In the genomic region with DNA sequence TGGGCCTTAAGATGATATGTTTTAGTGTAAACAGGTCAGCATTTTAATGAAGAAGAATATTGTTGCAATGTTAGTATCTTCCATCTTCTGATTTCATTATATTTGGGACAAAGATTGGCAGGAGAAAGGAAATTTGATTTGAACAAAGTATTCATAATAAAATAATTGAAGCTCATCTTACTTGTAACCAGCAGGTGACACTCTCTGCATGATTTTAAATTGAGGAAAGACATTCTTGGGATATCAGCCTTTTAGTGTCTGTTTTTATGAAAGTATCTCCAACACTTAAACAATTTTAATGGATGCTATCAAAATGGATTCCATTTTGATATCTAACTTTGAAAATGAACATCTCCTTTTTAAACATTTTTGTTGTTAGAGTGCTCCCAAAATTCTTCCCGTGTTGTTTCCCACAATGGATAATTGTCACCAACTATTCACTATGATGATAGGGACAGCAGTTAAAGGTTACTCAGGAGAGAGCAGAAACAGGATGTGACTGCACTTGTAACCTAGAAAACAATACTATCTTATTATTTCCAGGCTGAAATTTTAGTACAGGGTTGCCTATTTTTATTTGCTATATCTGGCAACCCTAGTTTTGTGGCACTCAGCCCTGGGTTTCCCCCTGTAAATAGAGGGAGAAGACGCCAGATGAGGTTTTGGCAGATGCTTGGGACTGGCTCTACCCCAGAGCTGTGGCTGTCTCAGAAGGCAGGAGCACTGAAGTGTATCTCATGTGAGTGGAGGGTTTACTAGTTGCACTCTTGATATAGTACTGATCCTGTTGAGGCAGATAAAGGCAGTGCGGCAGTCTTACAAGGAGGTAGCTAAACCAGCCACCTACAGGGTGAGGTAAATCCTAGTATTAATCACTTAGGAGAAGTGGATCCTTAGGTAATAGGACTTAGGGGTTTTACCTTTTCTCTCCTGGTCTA, we compare ENCODE assay signal across 9 cellular contexts. TPM values are rescaled to one million over a fixed set of nuclear protein-coding genes. Genes with fewer than 3 reads are reported as not detected.
DNase-seq lines count a peak whose midpoint lies in the region; ATAC-seq, FAIRE-seq and TF ChIP-seq lines count a peak whose summit lies in the region.
"Had no signal": no experiment of that assay in that cellular context is flagged by ENCODE, and none has a peak within 500 bp of the region (broad histone marks: within the 10 kb centered on the region; RNA-seq: fewer than 3 reads in every experiment).

No MANE protein-coding gene starts in this region.

- H3K4me3 Mint-ChIP-seq in osteocyte (ENCODE audit: unreplicated experiment) (no peak overlapping the region), glutamatergic neuron (ENCODE audit: unreplicated experiment) (no peak overlapping the region)
- H3K4me3 Mint-ChIP-seq: stimulated activated naive CD8-positive, alpha-beta T cell treated with anti-CD3 and anti-CD28 coated beads, Interleukin-15, Interleukin-2, amounts not matched to agents 100 ng/mL and 50 ng/mL, for 24 hours had no signal

- H3K9me3 Mint-ChIP-seq in osteocyte (ENCODE audit: unreplicated experiment): no peaks in the 10 kb centered on the region
- no peaks in the 10 kb centered on the region for H3K9me3 Mint-ChIP-seq in glutamatergic neuron (ENCODE audit: unreplicated experiment)
- H3K9me3 Mint-ChIP-seq: stimulated activated naive CD8-positive, alpha-beta T cell treated with anti-CD3 and anti-CD28 coated beads, Interleukin-15, Interleukin-2, amounts not matched to agents 100 ng/mL and 50 ng/mL, for 24 hours had no signal

- no peaks in the 10 kb centered on the region for H3K4me1 ChIP-seq in uterus

- TF ChIP-seq CTCF in GM10266 (IDR thresholded peaks at IDR 0.05; ENCODE audit: control insufficient read depth, insufficient read depth, low read depth, missing control alignments) (peak; percentile 40), osteocyte (IDR thresholded peaks at IDR 0.05) (peak; percentile 50), uterus (IDR thresholded peaks at IDR 0.05) (no peak), glutamatergic neuron (IDR thresholded peaks at IDR 0.05; ENCODE audit: partially characterized antibody, unreplicated experiment) (no peak)

- intact Hi-C loops in uterus (cut with DNase I; ENCODE audit: low total_unique reads): no loop called here

- H3K36me3 Mint-ChIP-seq in osteocyte (ENCODE audit: unreplicated experiment): no peaks in the 10 kb centered on the region
- no peaks in the 10 kb centered on the region for H3K36me3 Mint-ChIP-seq in glutamatergic neuron (ENCODE audit: unreplicated experiment)

- no peaks in the 10 kb centered on the region for H3K9me3 ChIP-seq in uterus

- no peak overlapping the region for H3K27ac ChIP-seq in uterus

- H3K27ac Mint-ChIP-seq in osteocyte (ENCODE audit: unreplicated experiment) (no peak overlapping the region), glutamatergic neuron (ENCODE audit: unreplicated experiment) (no peak overlapping the region)
- H3K27ac Mint-ChIP-seq: stimulated activated naive CD8-positive, alpha-beta T cell treated with anti-CD3 and anti-CD28 coated beads, Interleukin-15, Interleukin-2, amounts not matched to agents 100 ng/mL and 50 ng/mL, for 24 hours had no signal

- no peaks in the 10 kb centered on the region for H3K36me3 ChIP-seq in uterus

- no peak overlapping the region for H3K4me3 ChIP-seq in uterus

- H3K27me3 ChIP-seq in uterus: no peaks in the 10 kb centered on the region

- no peaks in the 10 kb centered on the region for H3K4me1 Mint-ChIP-seq in osteocyte (ENCODE audit: unreplicated experiment)
- peaks cover 5% of the 10 kb centered on the region for H3K4me1 Mint-ChIP-seq in glutamatergic neuron (ENCODE audit: low read depth, unreplicated experiment)

- FAIRE-seq in H54 (lab: Jason Lieb, UNC): no peak

- H3K27me3 Mint-ChIP-seq in osteocyte (ENCODE audit: unreplicated experiment) (peaks cover 6% of the 10 kb centered on the region), glutamatergic neuron (ENCODE audit: unreplicated experiment) (no peaks in the 10 kb centered on the region)
- H3K27me3 Mint-ChIP-seq: stimulated activated naive CD8-positive, alpha-beta T cell treated with anti-CD3 and anti-CD28 coated beads, Interleukin-15, Interleukin-2, amounts not matched to agents 100 ng/mL and 50 ng/mL, for 24 hours had no signal

- ATAC-seq in GM21717 (IDR thresholded peaks at IDR 0.05; ENCODE audit: unreplicated experiment): no peak

- DNase-seq in GM10266 (ENCODE audit: extremely low spot score): no peak
- peak; percentile 42 for DNase-seq in NAMALWA (ENCODE audit: low spot score)
- peak; percentile 17 for DNase-seq in cerebellum (ENCODE audit: low spot score)
- DNase-seq in osteocyte (ENCODE audit: extremely low spot score, unreplicated experiment): no peak
- DNase-seq in uterus: no peak
- DNase-seq in glutamatergic neuron: no peak
- no peak for DNase-seq in H54 (ENCODE audit: insufficient read length, low spot score)

- TF ChIP-seq POLR2A in uterus (IDR thresholded peaks at IDR 0.05) (no peak), H54 (IDR thresholded peaks at IDR 0.05; ENCODE audit: low read depth, low read length) (no peak)

RNA-seq across cellular contexts. Expression of a gene that starts 31.0 kb away (rescaled TPM):
- 3.8 TPM for total RNA-seq in cerebellum
- not detected in 2 replicates for total RNA-seq in osteocyte
- 1 to 10 TPM in 2 of 4 donors, under 1 TPM in 1, not detected in 1; 0.29 to 2.4 (median 1.1) TPM for total RNA-seq in uterus
- total RNA-seq in glutamatergic neuron (ENCODE audit: unreplicated experiment): 2.5 TPM

Comparison
In these comparisons a context has a peak if more than half of its experiments do, and no peak if none do; other contexts are left out.
1. DNase-seq: peak in NAMALWA (single experiment) and cerebellum (single experiment); none in GM10266 (single experiment), osteocyte (single experiment), uterus (0 of 2), glutamatergic neuron (single experiment) and H54 (single experiment).
2. CTCF ChIP-seq: peak in GM10266 (single experiment) and osteocyte (single experiment); none in uterus (0 of 4) and glutamatergic neuron (single experiment).